In genomic region chr1:155827450-155827849, GRCh38 we compare ENCODE assay signal across 26 cellular contexts.
"Had no signal": no experiment of that assay in that cellular context is flagged by ENCODE, and none has a peak within 500 bp of the region (broad histone marks: within the 10 kb centered on the region; RNA-seq: fewer than 3 reads in every experiment).

No MANE protein-coding gene starts in this region.

- H3K27me3 Mint-ChIP-seq: activated CD4-positive, alpha-beta memory T cell treated with anti-CD3 and anti-CD28 coated beads, Interleukin-2, amount 10 ng/mL, durations not matched to agents 7 days and 5 days; activated CD4-positive, alpha-beta T cell treated with anti-CD3 and anti-CD28 coated beads, Interleukin-2, amount 10 ng/mL, durations not matched to agents 7 days and 5 days; activated T-helper 17 cell treated with anti-CD3 and anti-CD28 coated beads, Interleukin-2, amount 50 U/mL, for 72 hours had no signal

- H3K4me3 Mint-ChIP-seq: activated CD4-positive, alpha-beta memory T cell treated with anti-CD3 and anti-CD28 coated beads, Interleukin-2, amount 10 ng/mL, durations not matched to agents 7 days and 5 days; activated CD4-positive, alpha-beta T cell treated with anti-CD3 and anti-CD28 coated beads, Interleukin-2, amount 10 ng/mL, durations not matched to agents 7 days and 5 days; activated T-helper 17 cell treated with anti-CD3 and anti-CD28 coated beads, Interleukin-2, amount 50 U/mL, for 72 hours; nephron had no signal

- ATAC-seq: activated T-helper 17 cell treated with anti-CD3 and anti-CD28 coated beads, Interleukin-2, amount 50 U/mL, for 72 hours; esophagus mucosa; left lung; lower lobe of right lung; pancreas; sciatic nerve had no signal

- H3K4me1 Mint-ChIP-seq: activated T-helper 17 cell treated with anti-CD3 and anti-CD28 coated beads, Interleukin-2, amount 50 U/mL, for 72 hours; nephron had no signal

- H3K27ac Mint-ChIP-seq: activated CD4-positive, alpha-beta memory T cell treated with anti-CD3 and anti-CD28 coated beads, Interleukin-2, amount 10 ng/mL, durations not matched to agents 7 days and 5 days; activated CD4-positive, alpha-beta T cell treated with anti-CD3 and anti-CD28 coated beads, Interleukin-2, amount 10 ng/mL, durations not matched to agents 7 days and 5 days; activated T-helper 17 cell treated with anti-CD3 and anti-CD28 coated beads, Interleukin-2, amount 50 U/mL, for 72 hours; nephron had no signal

- DNase-seq: activated CD4-positive, alpha-beta memory T cell treated with anti-CD3 and anti-CD28 coated beads, Interleukin-2, amount 10 ng/mL, durations not matched to agents 7 days and 5 days; activated CD4-positive, alpha-beta T cell treated with anti-CD3 and anti-CD28 coated beads for 1 hour; activated CD4-positive, alpha-beta T cell treated with anti-CD3 and anti-CD28 coated beads, Interleukin-2, amount 10 ng/mL, durations not matched to agents 7 days and 5 days; activated gamma-delta T cell treated with Interleukin-2 at 50 U/mL for 16 hours; activated naive CD4-positive, alpha-beta T cell treated with anti-CD3 and anti-CD28 coated beads, Interleukin-2, amount 50 U/mL, for 16 hours; activated T-cell treated with anti-CD3 and anti-CD28 coated beads, Interleukin-2, amount 50 U/mL, for 1 hour; amniotic stem cell; brain microvascular endothelial cell; dorsolateral prefrontal cortex; effector memory CD4-positive, alpha-beta T cell; foreskin fibroblast; kidney glomerular epithelial cell; left lung; lower lobe of right lung; mesenchymal stem cell; pancreas; retina; stimulated activated CD4-positive, alpha-beta T cell treated with anti-CD3 and anti-CD28 coated beads, Interleukin-1b, Interleukin-23, amount 100 ng/mL, for 48 hours; stimulated activated naive CD4-positive, alpha-beta T cell treated with Interleukin-2 at 50 U/mL for 16 hours; SW 1271; T-helper 2 cell; transverse colon had no signal

- H3K9me3 Mint-ChIP-seq: activated CD4-positive, alpha-beta memory T cell treated with anti-CD3 and anti-CD28 coated beads, Interleukin-2, amount 10 ng/mL, durations not matched to agents 7 days and 5 days; activated CD4-positive, alpha-beta T cell treated with anti-CD3 and anti-CD28 coated beads, Interleukin-2, amount 10 ng/mL, durations not matched to agents 7 days and 5 days; activated T-helper 17 cell treated with anti-CD3 and anti-CD28 coated beads, Interleukin-2, amount 50 U/mL, for 72 hours; nephron had no signal
